Comparison of ENCODE assay signal across 30 cellular contexts in genomic region chr7:30934225-30934624, GRCh38. TPM values are rescaled to one million over a fixed set of nuclear protein-coding genes. Genes with fewer than 3 reads are reported as not detected.
DNase-seq lines count a peak whose midpoint lies in the region; ATAC-seq and TF ChIP-seq lines count a peak whose summit lies in the region.
"Had no signal": no experiment of that assay in that cellular context is flagged by ENCODE, and none has a peak within 500 bp of the region (broad histone marks: within the 10 kb centered on the region; RNA-seq: fewer than 3 reads in every experiment).

No MANE protein-coding gene starts in this region.

- H3K23ac ChIP-seq in trophoblast cell (ENCODE audit: low read length): no peak overlapping the region

- H4K12ac ChIP-seq in trophoblast cell (ENCODE audit: low read depth, low read length): no peak overlapping the region

- peaks cover 15% of the 10 kb centered on the region for H3K79me1 ChIP-seq in trophoblast cell (ENCODE audit: low read length)

- no peaks in the 10 kb centered on the region for H3K27me3 ChIP-seq in trophoblast cell (ENCODE audit: insufficient read depth, low read length)
- H3K27me3 ChIP-seq: hepatocyte, Peyer's patch, right lobe of liver had no signal

- H3K79me2 ChIP-seq in trophoblast cell (ENCODE audit: control insufficient read depth, insufficient read depth, low read length, poor library complexity): no peaks in the 10 kb centered on the region
- H3K79me2 ChIP-seq: hepatocyte had no signal

- H3K4ac ChIP-seq in trophoblast cell (ENCODE audit: low read depth, low read length): no peak overlapping the region

- no peaks in the 10 kb centered on the region for H3K36me3 Mint-ChIP-seq in CD14-positive monocyte
- H3K36me3 Mint-ChIP-seq: IgD-negative memory B cell, memory B cell had no signal

- intact Hi-C loops in CD14-positive monocyte (cut with micrococcal nuclease): no loop called here

- peak overlapping the region; percentile 65 for H2AK5ac ChIP-seq in trophoblast cell (ENCODE audit: low read length)

- ATAC-seq in HG03520 (IDR thresholded peaks at IDR 0.05; ENCODE audit: unreplicated experiment) (no peak), HG03095 (IDR thresholded peaks at IDR 0.05; ENCODE audit: unreplicated experiment) (no peak)
- ATAC-seq: left colon, right lobe of liver had no signal

- no peak overlapping the region for H4K8ac ChIP-seq in trophoblast cell (ENCODE audit: low read depth, low read length)

- no peak overlapping the region for H3K4me3 ChIP-seq in trophoblast cell (ENCODE audit: low read depth, low read length)
- H3K4me3 ChIP-seq: GM23338, hepatocyte, Peyer's patch, prostate gland, right lobe of liver, stomach had no signal

- peak overlapping the region; percentile 30 for H4K91ac ChIP-seq in trophoblast cell (ENCODE audit: low read depth, low read length)

- H2BK120ac ChIP-seq in trophoblast cell (ENCODE audit: insufficient read depth, low read length, poor library complexity): no peak overlapping the region

- peaks cover 18 to 21% of the 10 kb centered on the region in 2 experiments for H3K4me1 ChIP-seq in trophoblast cell (ENCODE audit: control insufficient read depth in 1 of 2, insufficient read depth in 2 of 2, low read length in 2 of 2)
- H3K4me1 ChIP-seq: prostate gland, right lobe of liver had no signal

- no peak overlapping the region for H3K27ac Mint-ChIP-seq in CD14-positive monocyte
- H3K27ac Mint-ChIP-seq: CD4-positive, alpha-beta T cell; GM23338; HFFc6; IgD-negative memory B cell; memory B cell had no signal

- no peak overlapping the region for H3K14ac ChIP-seq in trophoblast cell (ENCODE audit: low read length)

- no peak overlapping the region for H3K9ac ChIP-seq in trophoblast cell (ENCODE audit: low read length)

- no peaks in the 10 kb centered on the region for H3K4me1 Mint-ChIP-seq in CD14-positive monocyte
- H3K4me1 Mint-ChIP-seq: IgD-negative memory B cell, memory B cell had no signal

- no peak overlapping the region for H3K4me2 ChIP-seq in trophoblast cell (ENCODE audit: low read length)
- H3K4me2 ChIP-seq: GM23338, hepatocyte had no signal

- no peaks in the 10 kb centered on the region for H3K9me3 ChIP-seq in trophoblast cell (ENCODE audit: insufficient read depth, low read depth, low read length)
- H3K9me3 ChIP-seq: Peyer's patch, prostate gland, right lobe of liver, stomach had no signal

- peaks cover 4 to 14% (median 10%) of the 10 kb centered on the region in 3 donors for H3K27me3 Mint-ChIP-seq in CD14-positive monocyte (ENCODE audit: low read depth in 3 of 3)

- no peaks in the 10 kb centered on the region for H3K36me3 ChIP-seq in trophoblast cell (ENCODE audit: control insufficient read depth in 1 of 2, insufficient read depth in 2 of 2, low read length in 2 of 2)
- H3K36me3 ChIP-seq: brain microvascular endothelial cell, Peyer's patch, prostate gland, right lobe of liver, stomach had no signal

- no peak for TF ChIP-seq CTCF in CD14-positive monocyte (IDR thresholded peaks at IDR 0.05)
- TF ChIP-seq CTCF in GM10266 (IDR thresholded peaks at IDR 0.05; ENCODE audit: control insufficient read depth, insufficient read depth, low read depth, missing control alignments): no peak

- H3K18ac ChIP-seq in trophoblast cell (ENCODE audit: low read length): no peak overlapping the region

- H2AFZ ChIP-seq in trophoblast cell (ENCODE audit: insufficient read depth, low read length, poor library complexity): no peak overlapping the region
- H2AFZ ChIP-seq: hepatocyte had no signal

- peak; percentile 20 for DNase-seq in CD14-positive monocyte (ENCODE audit: low spot score)
- DNase-seq in GM10266 (ENCODE audit: extremely low spot score): peak; percentile 3
- DNase-seq in islet precursor cell: peak; percentile 32
- DNase-seq in trophoblast cell: no peak
- DNase-seq in NCI-H524 (lab: John Stamatoyannopoulos, UW): no peak
- DNase-seq: activated CD4-positive, alpha-beta T cell treated with anti-CD3 and anti-CD28 coated beads, Interleukin-2, amount 50 U/mL, for 48 hours; activated CD8-positive, alpha-beta memory T cell treated with anti-CD3 and anti-CD28 coated beads, Interleukin-2, amount 50 U/mL, for 4 hours; activated naive CD4-positive, alpha-beta T cell treated with anti-CD3 and anti-CD28 coated beads, Interleukin-2, amount 50 U/mL, for 16 hours; brain microvascular endothelial cell; cerebellar nuclear complex; dermis blood vessel endothelial cell; HFFc6; left colon; NCI-H1436 treated with DMSO at 0.1 percent for 48 hours; NCI-H2107; NCI-H774; Peyer's patch; SHP77 treated with DMSO at 0.1 percent for 48 hours; stomach; T-helper 9 cell had no signal

- no CpG with 5 or more reads among the region's 5 CpGs for WGBS in trophoblast cell (ENCODE audit: extremely low coverage, insufficient coverage, insufficient read length)

- no peak overlapping the region for H3K4me3 Mint-ChIP-seq in CD14-positive monocyte
- H3K4me3 Mint-ChIP-seq: CD4-positive, alpha-beta T cell; GM23338; HFFc6; IgD-negative memory B cell; memory B cell; neural crest cell had no signal

- H3K27ac ChIP-seq in trophoblast cell (ENCODE audit: low read depth, low read length): no peak overlapping the region
- H3K27ac ChIP-seq: brain microvascular endothelial cell, hepatocyte, Peyer's patch, prostate gland, right lobe of liver, stomach had no signal

- no peak overlapping the region for H2BK12ac ChIP-seq in trophoblast cell (ENCODE audit: low read length)

- no peak overlapping the region for H2BK5ac ChIP-seq in trophoblast cell (ENCODE audit: low read depth, low read length, poor library complexity)

- H3K9me3 Mint-ChIP-seq in CD14-positive monocyte: peaks cover 0 to 2% (median 0%) of the 10 kb centered on the region in 7 donors
- H3K9me3 Mint-ChIP-seq: CD4-positive, alpha-beta T cell; GM23338; HFFc6; IgD-negative memory B cell; memory B cell; neural crest cell had no signal

RNA-seq across cellular contexts. Expression of gene AQP1, which starts 22.6 kb away (rescaled TPM):
- not detected for polyA plus RNA-seq in CD14-positive monocyte
- 31.8 and 35.6 TPM in 2 replicates for polyA plus RNA-seq in trophoblast cell (2013)
- polyA plus RNA-seq: GM23338, IgD-negative memory B cell had no signal

RNA-seq across cellular contexts. Expression of gene GHRHR, which starts 29.5 kb away (rescaled TPM):
- polyA plus RNA-seq in CD14-positive monocyte: not detected
- 0.31 and 0.79 TPM in 2 replicates for polyA plus RNA-seq in trophoblast cell (2013)
- polyA plus RNA-seq: hepatocyte, IgD-negative memory B cell had no signal

Comparison
In these comparisons a context has a peak if more than half of its experiments do, and no peak if none do; other contexts are left out.
1. DNase-seq: peak in CD14-positive monocyte (single experiment), GM10266 (single experiment) and islet precursor cell (single experiment); none in trophoblast cell (0 of 2) and NCI-H524 (0 of 2).